In genomic region chr15:88603885-88604284, GRCh38 we compare ENCODE assay signal across 12 cellular contexts. TPM values are rescaled to one million over a fixed set of nuclear protein-coding genes. Genes with fewer than 3 reads are reported as not detected.
DNase-seq lines count a peak whose midpoint lies in the region; ATAC-seq and TF ChIP-seq lines count a peak whose summit lies in the region.
"Had no signal": no experiment of that assay in that cellular context is flagged by ENCODE, and none has a peak within 500 bp of the region (broad histone marks: within the 10 kb centered on the region; RNA-seq: fewer than 3 reads in every experiment).

No MANE protein-coding gene starts in this region.

- H3K79me2 ChIP-seq in OCI-LY7 (ENCODE audit: insufficient read depth, low read depth, low read length), result no peaks in the 10 kb centered on the region

- no peak overlapping the region for H3K27ac Mint-ChIP-seq in activated naive CD4-positive, alpha-beta T cell treated with anti-CD3 and anti-CD28 coated beads for 36 hours
- H3K27ac Mint-ChIP-seq in activated naive CD4-positive, alpha-beta T cell treated with anti-CD3 and anti-CD28 coated beads, Interleukin-2, amount 50 U/mL, for 72 hours, result no peak overlapping the region

- H3K4me3 ChIP-seq in OCI-LY7 (ENCODE audit: low read depth, low read length, poor library complexity, severe bottlenecking) (no peak overlapping the region), iPS-15b (ENCODE audit: low read depth, low read length) (peak overlapping the region; percentile 76), thyroid gland (replicated peaks in 1 of 3) (peak overlapping the region in 1 of 3 donors; percentile 46)
- H3K4me3 ChIP-seq: lower lobe of right lung had no signal

- no TSS peak for BruUV-seq in OCI-LY7 (replicated peaks; lab: Mats Ljungman, UMichigan)

- ATAC-seq in activated naive CD4-positive, alpha-beta T cell treated with anti-CD3 and anti-CD28 coated beads, Interleukin-2, amount 50 U/mL, for 72 hours, result no peak
- ATAC-seq: lower lobe of right lung, psoas muscle had no signal

- H2AFZ ChIP-seq in OCI-LY7 (ENCODE audit: low read length), result no peak overlapping the region

- intact Hi-C loops in activated naive CD4-positive, alpha-beta T cell treated with anti-CD3 and anti-CD28 coated beads for 36 hours (cut with micrococcal nuclease), result no loop called here
- intact Hi-C loops in OCI-LY7 (cut with micrococcal nuclease; ENCODE audit: unreplicated experiment) (no loop called here), thyroid gland (cut with DNase I) (no loop called here)

- CTCF ChIA-PET in activated naive CD4-positive, alpha-beta T cell treated with anti-CD3 and anti-CD28 coated beads for 36 hours (lab: Charles Lee), result no interaction called here
- CTCF ChIA-PET in OCI-LY7 (lab: Charles Lee; ENCODE audit: unreplicated experiment), result no interaction called here

- no peaks in the 10 kb centered on the region for H3K9me3 ChIP-seq in OCI-LY7 (ENCODE audit: low read length)
- H3K9me3 ChIP-seq in iPS-15b (ENCODE audit: control insufficient read depth, insufficient read depth, low read length), result no peaks in the 10 kb centered on the region
- H3K9me3 ChIP-seq in thyroid gland, result no peaks in the 10 kb centered on the region
- H3K9me3 ChIP-seq: lower lobe of right lung, psoas muscle had no signal

- 2 to 6% methylated on average over 14 of the region's 14 CpGs for WGBS in thyroid gland, 2 donors

- H3K4me1 Mint-ChIP-seq in activated naive CD4-positive, alpha-beta T cell treated with anti-CD3 and anti-CD28 coated beads for 36 hours (ENCODE audit: low read depth), result peaks cover 18% of the 10 kb centered on the region

- H3K27me3 ChIP-seq in iPS-15b (ENCODE audit: control insufficient read depth, insufficient read depth, low read length) (peaks cover 56% of the 10 kb centered on the region), thyroid gland (no peaks in the 10 kb centered on the region)

- H3K36me3 ChIP-seq in OCI-LY7 (ENCODE audit: insufficient read depth, low read length), result no peaks in the 10 kb centered on the region
- H3K36me3 ChIP-seq in iPS-15b (ENCODE audit: control insufficient read depth, insufficient read depth, low read length), result no peaks in the 10 kb centered on the region
- no peaks in the 10 kb centered on the region for H3K36me3 ChIP-seq in thyroid gland
- H3K36me3 ChIP-seq: lower lobe of right lung had no signal

- DNase-seq in activated naive CD4-positive, alpha-beta T cell treated with anti-CD3 and anti-CD28 coated beads for 36 hours, result no peak
- DNase-seq in activated naive CD4-positive, alpha-beta T cell treated with anti-CD3 and anti-CD28 coated beads, Interleukin-2, amount 50 U/mL, for 72 hours (ENCODE audit: low spot score in 2 of 2), result no peak
- no peak for DNase-seq in OCI-LY7 (ENCODE audit: low spot score)
- peak; percentile 70 to 71 for DNase-seq in thyroid gland
- DNase-seq in NCI-H1694 (lab: John Stamatoyannopoulos, UW), result no peak
- DNase-seq in iPS-NIHi7 (ENCODE audit: extremely low spot score), result no peak
- DNase-seq in putamen (ENCODE audit: low spot score), result no peak
- DNase-seq: GOT3; lower lobe of right lung; psoas muscle; stimulated activated CD4-positive, alpha-beta T cell treated with anti-CD3 and anti-CD28 coated beads, Interleukin-2, amount 100 ng/mL, for 24 hours had no signal

- peak overlapping the region; percentile 21 for H3K4me3 Mint-ChIP-seq in activated naive CD4-positive, alpha-beta T cell treated with anti-CD3 and anti-CD28 coated beads for 36 hours

- H3K9me2 ChIP-seq in OCI-LY7 (ENCODE audit: insufficient read depth, low read length), result no peaks in the 10 kb centered on the region

- H3K4me1 ChIP-seq in OCI-LY7 (ENCODE audit: insufficient read depth, low read length, poor library complexity, severe bottlenecking), result no peaks in the 10 kb centered on the region
- H3K4me1 ChIP-seq in iPS-15b (ENCODE audit: control insufficient read depth, insufficient read depth, low read length), result peaks cover 22% of the 10 kb centered on the region
- H3K4me1 ChIP-seq in thyroid gland, result peaks cover 17 to 21% of the 10 kb centered on the region in 2 donors
- H3K4me1 ChIP-seq: psoas muscle had no signal

- POLR2A ChIA-PET in OCI-LY7 (lab: Charles Lee), result no interaction called here

- no peaks in the 10 kb centered on the region for H4K20me1 ChIP-seq in OCI-LY7 (ENCODE audit: insufficient read depth, low read length)

- no peak overlapping the region for H3K9ac ChIP-seq in iPS-15b (ENCODE audit: low read depth, low read length)

- peaks cover 1% of the 10 kb centered on the region for H3K36me3 Mint-ChIP-seq in activated naive CD4-positive, alpha-beta T cell treated with anti-CD3 and anti-CD28 coated beads for 36 hours (ENCODE audit: low read depth)
- peaks cover 14 to 18% of the 10 kb centered on the region in 2 donors for H3K36me3 Mint-ChIP-seq in activated naive CD4-positive, alpha-beta T cell treated with anti-CD3 and anti-CD28 coated beads, Interleukin-2, amount 50 U/mL, for 72 hours

- H3K9me3 Mint-ChIP-seq in activated naive CD4-positive, alpha-beta T cell treated with anti-CD3 and anti-CD28 coated beads for 36 hours, result no peaks in the 10 kb centered on the region
- H3K9me3 Mint-ChIP-seq in activated naive CD4-positive, alpha-beta T cell treated with anti-CD3 and anti-CD28 coated beads, Interleukin-2, amount 50 U/mL, for 72 hours, result no peaks in the 10 kb centered on the region

- no peak overlapping the region for H3K4me2 ChIP-seq in OCI-LY7 (ENCODE audit: low read length)

- H3K27ac ChIP-seq in OCI-LY7 (ENCODE audit: low read depth, low read length, poor library complexity, severe bottlenecking) (no peak overlapping the region), thyroid gland (peak overlapping the region; percentile 46 to 78 (median 72))
- H3K27ac ChIP-seq: lower lobe of right lung, psoas muscle had no signal

- TF ChIP-seq CTCF in OCI-LY7 (conservative IDR thresholded peaks at IDR 0.05; ENCODE audit: low read length), result peak; percentile 40
- peak in 1 of 6 experiments; percentile 10 for TF ChIP-seq CTCF in thyroid gland (IDR thresholded peaks at IDR 0.05)

- no peak for TF ChIP-seq POLR2A in thyroid gland (IDR thresholded peaks at IDR 0.05)

- peaks cover 52% of the 10 kb centered on the region for H3K27me3 Mint-ChIP-seq in activated naive CD4-positive, alpha-beta T cell treated with anti-CD3 and anti-CD28 coated beads for 36 hours (ENCODE audit: low read depth)

RNA-seq across cellular contexts. Expression of gene AEN, which starts 17.3 kb away (rescaled TPM):
- 10 to 100 TPM; 85.2 to 87.2 TPM for total RNA-seq in activated naive CD4-positive, alpha-beta T cell treated with anti-CD3 and anti-CD28 coated beads for 36 hours
- total RNA-seq in activated naive CD4-positive, alpha-beta T cell treated with anti-CD3 and anti-CD28 coated beads, Interleukin-2, amount 50 U/mL, for 72 hours, result 100 to 1,000 TPM in 1 of 2 donors, 10 to 100 TPM in 1; 24.2 to 122 TPM
- 55.9 and 66.6 TPM in 2 replicates for total RNA-seq in OCI-LY7 (2014; rRNA removed; shearing (Covaris generic))
- total RNA-seq in OCI-LY7 (2022) (41.7 and 43.1 TPM in 2 replicates), thyroid gland (10 to 100 TPM; 21.6 to 32.8 (median 27.3) TPM)

RNA-seq across cellular contexts. Expression of gene ISG20, which starts 34.9 kb away (rescaled TPM):
- 10 to 100 TPM; 51.2 to 56.5 TPM for total RNA-seq in activated naive CD4-positive, alpha-beta T cell treated with anti-CD3 and anti-CD28 coated beads for 36 hours
- 100 to 1,000 TPM in 1 of 2 donors, 10 to 100 TPM in 1; 53.9 to 118 TPM for total RNA-seq in activated naive CD4-positive, alpha-beta T cell treated with anti-CD3 and anti-CD28 coated beads, Interleukin-2, amount 50 U/mL, for 72 hours
- 345 and 502 TPM in 2 replicates for total RNA-seq in OCI-LY7 (2014; rRNA removed; shearing (Covaris generic))
- 244 and 310 TPM in 2 replicates for total RNA-seq in OCI-LY7 (2022)
- total RNA-seq in thyroid gland, result 10 to 100 TPM; 14.3 to 47.8 (median 35.1) TPM

RNA-seq across cellular contexts. Expression of gene DET1, which starts 57.4 kb away (rescaled TPM):
- 1 to 10 TPM; 2.0 to 2.9 TPM for total RNA-seq in activated naive CD4-positive, alpha-beta T cell treated with anti-CD3 and anti-CD28 coated beads for 36 hours
- total RNA-seq in activated naive CD4-positive, alpha-beta T cell treated with anti-CD3 and anti-CD28 coated beads, Interleukin-2, amount 50 U/mL, for 72 hours, result 1 to 10 TPM; 1.3 to 4.0 TPM
- 7.1 and 9.8 TPM in 2 replicates for total RNA-seq in OCI-LY7 (2014; rRNA removed; shearing (Covaris generic))
- total RNA-seq in OCI-LY7 (2022) (9.7 and 9.8 TPM in 2 replicates), thyroid gland (10 to 100 TPM in 3 of 4 donors, 1 to 10 TPM in 1; 8.8 to 11.2 (median 10.6) TPM)

Comparison
In these comparisons a context has a peak if more than half of its experiments do, and no peak if none do; other contexts are left out.
1. DNase-seq: peak in thyroid gland (2 of 2); none in activated naive CD4-positive, alpha-beta T cell treated with anti-CD3 and anti-CD28 coated beads for 36 hours (single experiment), activated naive CD4-positive, alpha-beta T cell treated with anti-CD3 and anti-CD28 coated beads, Interleukin-2, amount 50 U/mL, for 72 hours (0 of 2), OCI-LY7 (single experiment), NCI-H1694 (single experiment), iPS-NIHi7 (single experiment) and putamen (single experiment).